Comparison of ENCODE assay signal across 2 cellular contexts in the genomic region with DNA sequence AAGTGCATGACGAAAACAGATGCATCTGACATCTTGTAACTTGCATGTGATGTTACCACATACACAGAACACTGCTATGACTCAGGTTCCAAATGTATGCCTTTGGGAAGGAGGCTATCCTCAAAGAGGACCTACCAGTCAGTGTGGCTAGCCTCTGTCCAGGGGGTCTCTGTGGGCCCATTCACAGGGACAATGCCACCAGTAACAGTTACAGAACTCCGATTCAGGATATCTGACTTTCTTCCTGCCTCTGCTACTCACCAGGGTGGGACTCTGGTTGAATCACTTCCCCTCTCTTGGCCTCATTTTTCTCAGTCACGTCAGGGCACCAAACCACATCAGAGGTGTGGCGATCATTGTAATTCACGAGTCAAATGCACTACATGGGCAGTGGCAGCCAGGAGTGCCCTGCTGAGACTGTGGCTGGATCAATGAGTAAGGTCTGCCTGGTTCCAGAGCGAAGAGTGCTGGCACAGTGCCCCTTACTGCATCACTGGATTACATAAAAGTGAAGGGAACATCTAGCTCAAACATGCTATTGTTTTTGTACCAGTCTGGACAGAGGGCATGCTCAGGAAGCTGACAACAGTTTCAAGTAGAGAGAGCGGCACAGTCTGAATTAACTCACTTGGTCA.
TF ChIP-seq lines count a peak whose summit lies in the region.

No MANE protein-coding gene starts in this region.

TF ChIP-seq in liver, 16 proteins besides CTCF, POLR2A, EP300 and RAD21:
- TF ChIP-seq RXRA (IDR thresholded peaks at IDR 0.05), result peak in 1 of 2 donors; percentile 57
- TF ChIP-seq FOXA2 (IDR thresholded peaks at IDR 0.05), result no peak
- TF ChIP-seq MAX (IDR thresholded peaks at IDR 0.05), result no peak
- TF ChIP-seq, protein P1, sequence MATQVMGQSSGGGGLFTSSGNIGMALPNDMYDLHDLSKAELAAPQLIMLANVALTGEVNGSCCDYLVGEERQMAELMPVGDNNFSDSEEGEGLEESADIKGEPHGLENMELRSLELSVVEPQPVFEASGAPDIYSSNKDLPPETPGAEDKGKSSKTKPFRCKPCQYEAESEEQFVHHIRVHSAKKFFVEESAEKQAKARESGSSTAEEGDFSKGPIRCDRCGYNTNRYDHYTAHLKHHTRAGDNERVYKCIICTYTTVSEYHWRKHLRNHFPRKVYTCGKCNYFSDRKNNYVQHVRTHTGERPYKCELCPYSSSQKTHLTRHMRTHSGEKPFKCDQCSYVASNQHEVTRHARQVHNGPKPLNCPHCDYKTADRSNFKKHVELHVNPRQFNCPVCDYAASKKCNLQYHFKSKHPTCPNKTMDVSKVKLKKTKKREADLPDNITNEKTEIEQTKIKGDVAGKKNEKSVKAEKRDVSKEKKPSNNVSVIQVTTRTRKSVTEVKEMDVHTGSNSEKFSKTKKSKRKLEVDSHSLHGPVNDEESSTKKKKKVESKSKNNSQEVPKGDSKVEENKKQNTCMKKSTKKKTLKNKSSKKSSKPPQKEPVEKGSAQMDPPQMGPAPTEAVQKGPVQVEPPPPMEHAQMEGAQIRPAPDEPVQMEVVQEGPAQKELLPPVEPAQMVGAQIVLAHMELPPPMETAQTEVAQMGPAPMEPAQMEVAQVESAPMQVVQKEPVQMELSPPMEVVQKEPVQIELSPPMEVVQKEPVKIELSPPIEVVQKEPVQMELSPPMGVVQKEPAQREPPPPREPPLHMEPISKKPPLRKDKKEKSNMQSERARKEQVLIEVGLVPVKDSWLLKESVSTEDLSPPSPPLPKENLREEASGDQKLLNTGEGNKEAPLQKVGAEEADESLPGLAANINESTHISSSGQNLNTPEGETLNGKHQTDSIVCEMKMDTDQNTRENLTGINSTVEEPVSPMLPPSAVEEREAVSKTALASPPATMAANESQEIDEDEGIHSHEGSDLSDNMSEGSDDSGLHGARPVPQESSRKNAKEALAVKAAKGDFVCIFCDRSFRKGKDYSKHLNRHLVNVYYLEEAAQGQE (IDR thresholded peaks at IDR 0.05), result no peak
- TF ChIP-seq, protein P2, sequence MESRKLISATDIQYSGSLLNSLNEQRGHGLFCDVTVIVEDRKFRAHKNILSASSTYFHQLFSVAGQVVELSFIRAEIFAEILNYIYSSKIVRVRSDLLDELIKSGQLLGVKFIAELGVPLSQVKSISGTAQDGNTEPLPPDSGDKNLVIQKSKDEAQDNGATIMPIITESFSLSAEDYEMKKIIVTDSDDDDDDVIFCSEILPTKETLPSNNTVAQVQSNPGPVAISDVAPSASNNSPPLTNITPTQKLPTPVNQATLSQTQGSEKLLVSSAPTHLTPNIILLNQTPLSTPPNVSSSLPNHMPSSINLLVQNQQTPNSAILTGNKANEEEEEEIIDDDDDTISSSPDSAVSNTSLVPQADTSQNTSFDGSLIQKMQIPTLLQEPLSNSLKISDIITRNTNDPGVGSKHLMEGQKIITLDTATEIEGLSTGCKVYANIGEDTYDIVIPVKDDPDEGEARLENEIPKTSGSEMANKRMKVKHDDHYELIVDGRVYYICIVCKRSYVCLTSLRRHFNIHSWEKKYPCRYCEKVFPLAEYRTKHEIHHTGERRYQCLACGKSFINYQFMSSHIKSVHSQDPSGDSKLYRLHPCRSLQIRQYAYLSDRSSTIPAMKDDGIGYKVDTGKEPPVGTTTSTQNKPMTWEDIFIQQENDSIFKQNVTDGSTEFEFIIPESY (IDR thresholded peaks at IDR 0.05), result no peak
- no peak for TF ChIP-seq NR2F2 (IDR thresholded peaks at IDR 0.05)
- TF ChIP-seq GABPA (IDR thresholded peaks at IDR 0.05 in 1 of 2, conservative IDR thresholded peaks at IDR 0.05 in 1 of 2), result no peak
- TF ChIP-seq JUND (IDR thresholded peaks at IDR 0.05), result no peak
- peak; percentile 33 to 55 for TF ChIP-seq HNF4A (conservative IDR thresholded peaks at IDR 0.05)
- no peak for TF ChIP-seq EGR1 (IDR thresholded peaks at IDR 0.05; ENCODE audit: low read depth in 2 of 2)
- no peak for TF ChIP-seq FOXA1 (IDR thresholded peaks at IDR 0.05)
- no peak for TF ChIP-seq TAF1 (conservative IDR thresholded peaks at IDR 0.05)
- TF ChIP-seq SP1 (IDR thresholded peaks at IDR 0.05), result peak; percentile 36
- no peak for TF ChIP-seq ATF3 (IDR thresholded peaks at IDR 0.05)
- TF ChIP-seq HNF4G (IDR thresholded peaks at IDR 0.05), result no peak
- TF ChIP-seq YY1 (IDR thresholded peaks at IDR 0.05), result no peak

TF ChIP-seq in HepG2, 621 proteins besides CTCF, POLR2A, EP300 and RAD21:
- TF ChIP-seq BORCS8-MEF2B (CRISPR knock-in tag; IDR thresholded peaks at IDR 0.05), result no peak
- TF ChIP-seq JUND (CRISPR knock-in tag; IDR thresholded peaks at IDR 0.05), result no peak
- no peak for TF ChIP-seq ZNF142 (CRISPR knock-in tag; IDR thresholded peaks at IDR 0.05)
- TF ChIP-seq DBP (CRISPR knock-in tag; IDR thresholded peaks at IDR 0.05; ENCODE audit: not compliant biosample characterization), result no peak
- TF ChIP-seq SMAD1 (CRISPR knock-in tag; IDR thresholded peaks at IDR 0.05; ENCODE audit: borderline replicate concordance, low read depth), result no peak
- no peak for TF ChIP-seq POLR2AphosphoS5 (IDR thresholded peaks at IDR 0.05; ENCODE audit: low read depth, low read length)
- no peak for TF ChIP-seq ZNF772 (CRISPR knock-in tag; IDR thresholded peaks at IDR 0.05)
- no peak for TF ChIP-seq ZNF660 (CRISPR knock-in tag; IDR thresholded peaks at IDR 0.05; ENCODE audit: borderline replicate concordance, low read depth)
- no peak for TF ChIP-seq ZBTB49 (CRISPR knock-in tag; IDR thresholded peaks at IDR 0.05; ENCODE audit: borderline replicate concordance)
- TF ChIP-seq AGO2 (optimal IDR thresholded peaks at IDR 0.05; ENCODE audit: low read depth, low read length), result no peak
- no peak for TF ChIP-seq ZNF558 (CRISPR knock-in tag; IDR thresholded peaks at IDR 0.05; ENCODE audit: borderline replicate concordance)
- no peak for TF ChIP-seq NR3C1 (CRISPR knock-in tag; IDR thresholded peaks at IDR 0.05)
- no peak for TF ChIP-seq KMT2A (CRISPR knock-in tag; IDR thresholded peaks at IDR 0.05)
- TF ChIP-seq HMGA1 (CRISPR knock-in tag; conservative IDR thresholded peaks at IDR 0.05), result no peak
- TF ChIP-seq, protein P3, sequence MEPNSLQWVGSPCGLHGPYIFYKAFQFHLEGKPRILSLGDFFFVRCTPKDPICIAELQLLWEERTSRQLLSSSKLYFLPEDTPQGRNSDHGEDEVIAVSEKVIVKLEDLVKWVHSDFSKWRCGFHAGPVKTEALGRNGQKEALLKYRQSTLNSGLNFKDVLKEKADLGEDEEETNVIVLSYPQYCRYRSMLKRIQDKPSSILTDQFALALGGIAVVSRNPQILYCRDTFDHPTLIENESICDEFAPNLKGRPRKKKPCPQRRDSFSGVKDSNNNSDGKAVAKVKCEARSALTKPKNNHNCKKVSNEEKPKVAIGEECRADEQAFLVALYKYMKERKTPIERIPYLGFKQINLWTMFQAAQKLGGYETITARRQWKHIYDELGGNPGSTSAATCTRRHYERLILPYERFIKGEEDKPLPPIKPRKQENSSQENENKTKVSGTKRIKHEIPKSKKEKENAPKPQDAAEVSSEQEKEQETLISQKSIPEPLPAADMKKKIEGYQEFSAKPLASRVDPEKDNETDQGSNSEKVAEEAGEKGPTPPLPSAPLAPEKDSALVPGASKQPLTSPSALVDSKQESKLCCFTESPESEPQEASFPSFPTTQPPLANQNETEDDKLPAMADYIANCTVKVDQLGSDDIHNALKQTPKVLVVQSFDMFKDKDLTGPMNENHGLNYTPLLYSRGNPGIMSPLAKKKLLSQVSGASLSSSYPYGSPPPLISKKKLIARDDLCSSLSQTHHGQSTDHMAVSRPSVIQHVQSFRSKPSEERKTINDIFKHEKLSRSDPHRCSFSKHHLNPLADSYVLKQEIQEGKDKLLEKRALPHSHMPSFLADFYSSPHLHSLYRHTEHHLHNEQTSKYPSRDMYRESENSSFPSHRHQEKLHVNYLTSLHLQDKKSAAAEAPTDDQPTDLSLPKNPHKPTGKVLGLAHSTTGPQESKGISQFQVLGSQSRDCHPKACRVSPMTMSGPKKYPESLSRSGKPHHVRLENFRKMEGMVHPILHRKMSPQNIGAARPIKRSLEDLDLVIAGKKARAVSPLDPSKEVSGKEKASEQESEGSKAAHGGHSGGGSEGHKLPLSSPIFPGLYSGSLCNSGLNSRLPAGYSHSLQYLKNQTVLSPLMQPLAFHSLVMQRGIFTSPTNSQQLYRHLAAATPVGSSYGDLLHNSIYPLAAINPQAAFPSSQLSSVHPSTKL (CRISPR knock-in tag; IDR thresholded peaks at IDR 0.05), result no peak
- no peak for TF ChIP-seq ZNF790 (CRISPR knock-in tag; IDR thresholded peaks at IDR 0.05; ENCODE audit: borderline replicate concordance)
TF ChIP-seq in HepG2: peak in this region for 0.
